14 cellular contexts compared by ENCODE assay signal in genomic region chr3:138206196-138206595, GRCh38. TPM values are rescaled to one million over a fixed set of nuclear protein-coding genes. Genes with fewer than 3 reads are reported as not detected.
A peak's percentile ranks its signal among the peaks of the same experiment; 100 is the strongest.
DNase-seq lines count a peak whose midpoint lies in the region; ATAC-seq lines count a peak whose summit lies in the region.
"Had no signal": no experiment of that assay in that cellular context is flagged by ENCODE, and none has a peak within 500 bp of the region (broad histone marks: within the 10 kb centered on the region; RNA-seq: fewer than 3 reads in every experiment).

No MANE protein-coding gene starts in this region.

- H3K4me1 Mint-ChIP-seq in activated T-helper 17 cell treated with anti-CD3 and anti-CD28 coated beads, Interleukin-2, amount 50 U/mL, for 72 hours, result peaks cover 20% of the 10 kb centered on the region
- peaks cover 30% of the 10 kb centered on the region for H3K4me1 Mint-ChIP-seq in memory B cell

- DNase-seq in DMS 273 (lab: John Stamatoyannopoulos, UW; ENCODE audit: unreplicated experiment) (peak; percentile 76), NCI-H446 (lab: John Stamatoyannopoulos, UW) (peak; percentile 46 to 69), memory B cell (ENCODE audit: low spot score in 2 of 2) (no peak)
- DNase-seq: ACHN; CD4-positive, CD25-positive, alpha-beta regulatory T cell; DMS79; GOT3; H9; IMR-90; KBM-7 had no signal

- no peak overlapping the region for H3K4me3 Mint-ChIP-seq in activated T-helper 17 cell treated with anti-CD3 and anti-CD28 coated beads, Interleukin-2, amount 50 U/mL, for 72 hours
- H3K4me3 Mint-ChIP-seq in memory B cell, result no peak overlapping the region
- H3K4me3 Mint-ChIP-seq: H9 had no signal

- H3K27ac Mint-ChIP-seq in activated T-helper 17 cell treated with anti-CD3 and anti-CD28 coated beads, Interleukin-2, amount 50 U/mL, for 72 hours, result peak overlapping the region; percentile 8
- H3K27ac Mint-ChIP-seq in memory B cell, result peak overlapping the region; percentile 33
- H3K27ac Mint-ChIP-seq: H9 had no signal

- H3K36me3 Mint-ChIP-seq in activated T-helper 17 cell treated with anti-CD3 and anti-CD28 coated beads, Interleukin-2, amount 50 U/mL, for 72 hours (ENCODE audit: low read depth), result peaks cover 35% of the 10 kb centered on the region
- H3K36me3 Mint-ChIP-seq in memory B cell, result peaks cover 23% of the 10 kb centered on the region

- no peaks in the 10 kb centered on the region for H3K27me3 Mint-ChIP-seq in activated T-helper 17 cell treated with anti-CD3 and anti-CD28 coated beads, Interleukin-2, amount 50 U/mL, for 72 hours
- no peaks in the 10 kb centered on the region for H3K27me3 Mint-ChIP-seq in memory B cell
- H3K27me3 Mint-ChIP-seq: CD4-positive, CD25-positive, alpha-beta regulatory T cell had no signal

- no peaks in the 10 kb centered on the region for H3K9me3 Mint-ChIP-seq in activated T-helper 17 cell treated with anti-CD3 and anti-CD28 coated beads, Interleukin-2, amount 50 U/mL, for 72 hours
- no peaks in the 10 kb centered on the region for H3K9me3 Mint-ChIP-seq in memory B cell
- H3K9me3 Mint-ChIP-seq: CD4-positive, CD25-positive, alpha-beta regulatory T cell; H9 had no signal

- no peak for ATAC-seq in activated T-helper 17 cell treated with anti-CD3 and anti-CD28 coated beads, Interleukin-2, amount 50 U/mL, for 72 hours (replicated peaks)
- no peak for ATAC-seq in memory B cell (ENCODE audit: low read depth)
- no peak for ATAC-seq in HG03469 (IDR thresholded peaks at IDR 0.05; ENCODE audit: unreplicated experiment)
- ATAC-seq in HG02938 (IDR thresholded peaks at IDR 0.05; ENCODE audit: unreplicated experiment), result no peak
- ATAC-seq in HG03354 (IDR thresholded peaks at IDR 0.05; ENCODE audit: poor library complexity, severe bottlenecking, unreplicated experiment), result no peak

RNA-seq across cellular contexts. Expression of gene ARMC8, which starts 19.1 kb away (rescaled TPM):
- total RNA-seq in activated T-helper 17 cell treated with anti-CD3 and anti-CD28 coated beads, Interleukin-2, amount 50 U/mL, for 72 hours, result 10 to 100 TPM; 30.0 to 39.7 TPM

RNA-seq across cellular contexts. Expression of gene DBR1, which starts 31.5 kb away (rescaled TPM):
- total RNA-seq in activated T-helper 17 cell treated with anti-CD3 and anti-CD28 coated beads, Interleukin-2, amount 50 U/mL, for 72 hours, result 10 to 100 TPM; 21.2 to 28.6 TPM

Comparison
In these comparisons a context has a peak if more than half of its experiments do, and no peak if none do; other contexts are left out.
1. DNase-seq: peak in DMS 273 (single experiment) and NCI-H446 (2 of 2); none in memory B cell (0 of 2).